Comparison of ENCODE assay signal across 31 cellular contexts in the genomic region with DNA sequence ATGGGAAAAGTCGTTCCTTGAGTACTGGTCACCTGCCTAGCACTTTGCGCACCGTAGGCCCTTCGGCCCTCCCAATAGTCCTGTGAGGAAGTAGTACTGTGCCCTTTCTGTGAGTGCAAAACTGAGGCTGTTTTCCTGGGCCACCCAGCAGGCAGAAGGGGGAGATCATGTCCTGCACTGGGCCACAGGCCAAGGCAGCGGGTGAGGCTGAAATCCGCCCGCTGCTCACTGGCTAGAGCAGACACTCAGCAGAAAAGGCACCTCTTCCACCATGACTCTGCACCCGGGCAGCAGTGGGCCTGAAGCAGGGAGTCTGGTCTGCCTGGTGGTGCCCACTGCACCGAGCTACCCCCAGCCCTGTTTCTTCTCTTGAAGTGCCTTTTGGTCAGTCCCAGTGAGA. TPM values are rescaled to one million over a fixed set of nuclear protein-coding genes. Genes with fewer than 3 reads are reported as not detected.
DNase-seq lines count a peak whose midpoint lies in the region; ATAC-seq and TF ChIP-seq lines count a peak whose summit lies in the region.
"Had no signal": no experiment of that assay in that cellular context is flagged by ENCODE, and none has a peak within 500 bp of the region (broad histone marks: within the 10 kb centered on the region; RNA-seq: fewer than 3 reads in every experiment).

No MANE protein-coding gene starts in this region.

- no TSS peak for BruUV-seq in Calu3 (replicated peaks; lab: Mats Ljungman, UMichigan)

- peak in 62 of 76 experiments; percentile 8 to 71 (median 50) for DNase-seq in HUDEP-2 (lab: John Stamatoyannopoulos, UW; ENCODE audit: unreplicated experiment in 76 of 76)
- peak in 35 of 58 donors; percentile 2 to 60 (median 15) for DNase-seq in anterior cingulate cortex (lab: John Stamatoyannopoulos, UW)
- DNase-seq in left lobe of liver (ENCODE audit: low spot score) = no peak
- peak in 31 of 49 donors; percentile 2 to 60 (median 35) for DNase-seq in substantia nigra (lab: John Stamatoyannopoulos, UW)
- DNase-seq in SKM-1 (lab: John Stamatoyannopoulos, UW; ENCODE audit: unreplicated experiment) = no peak
- DNase-seq in Calu3 = no peak
- DNase-seq: activated CD4-positive, alpha-beta T cell treated with anti-CD3 and anti-CD28 coated beads, Interleukin-2, amount 10 ng/mL, durations not matched to agents 7 days and 5 days; activated naive CD4-positive, alpha-beta T cell treated with anti-CD3 and anti-CD28 coated beads for 36 hours; CD8-positive, alpha-beta memory T cell; DMS153; foreskin keratinocyte; immature natural killer cell; MV-4-11; NCI-H146; NCI-H510A; SK-N-SH; stimulated activated CD4-positive, alpha-beta T cell treated with anti-CD3 and anti-CD28 coated beads, Interleukin-1b, Interleukin-23, amount 100 ng/mL, for 48 hours; stimulated activated CD8-positive, alpha-beta memory T cell treated with anti-CD3 and anti-CD28 coated beads, Interleukin-4, amount 100 ng/mL, for 48 hours; WERI-Rb-1 had no signal

- H3K4me3 Mint-ChIP-seq in Calu3 (ENCODE audit: low read depth, unreplicated experiment) = no peak overlapping the region
- H3K4me3 Mint-ChIP-seq: activated CD4-positive, alpha-beta T cell treated with anti-CD3 and anti-CD28 coated beads, Interleukin-2, amount 10 ng/mL, durations not matched to agents 7 days and 5 days; activated naive CD4-positive, alpha-beta T cell treated with anti-CD3 and anti-CD28 coated beads for 36 hours; activated T-helper 1 cell treated with anti-CD3 and anti-CD28 coated beads, Interleukin-12 subunit alpha, Interleukin-12 subunit beta, Interleukin-2, Interleukin-4 antibody, amounts not matched to agents 30 ng/mL and 10 ng/mL and 1 ng/mL, durations not matched to agents 14 hours and 24 hours and 36 hours; CD8-positive, alpha-beta memory T cell; immature natural killer cell had no signal

- H3K27ac Mint-ChIP-seq in Calu3 (ENCODE audit: unreplicated experiment) = no peak overlapping the region
- H3K27ac Mint-ChIP-seq: activated CD4-positive, alpha-beta T cell treated with anti-CD3 and anti-CD28 coated beads, Interleukin-2, amount 10 ng/mL, durations not matched to agents 7 days and 5 days; activated naive CD4-positive, alpha-beta T cell treated with anti-CD3 and anti-CD28 coated beads for 36 hours; activated T-helper 1 cell treated with anti-CD3 and anti-CD28 coated beads, Interleukin-12 subunit alpha, Interleukin-12 subunit beta, Interleukin-2, Interleukin-4 antibody, amounts not matched to agents 30 ng/mL and 10 ng/mL and 1 ng/mL, durations not matched to agents 14 hours and 24 hours and 36 hours had no signal

- no peaks in the 10 kb centered on the region for H3K9me3 Mint-ChIP-seq in Calu3 (ENCODE audit: low read depth, unreplicated experiment)
- H3K9me3 Mint-ChIP-seq: activated CD4-positive, alpha-beta T cell treated with anti-CD3 and anti-CD28 coated beads, Interleukin-2, amount 10 ng/mL, durations not matched to agents 7 days and 5 days; activated naive CD4-positive, alpha-beta T cell treated with anti-CD3 and anti-CD28 coated beads for 36 hours; activated T-helper 1 cell treated with anti-CD3 and anti-CD28 coated beads, Interleukin-12 subunit alpha, Interleukin-12 subunit beta, Interleukin-2, Interleukin-4 antibody, amounts not matched to agents 30 ng/mL and 10 ng/mL and 1 ng/mL, durations not matched to agents 14 hours and 24 hours and 36 hours; CD8-positive, alpha-beta memory T cell; immature natural killer cell had no signal

- H3K27ac ChIP-seq in substantia nigra (ENCODE audit: low read depth, low read length, poor library complexity, severe bottlenecking) = peak overlapping the region; percentile 30
- H3K27ac ChIP-seq: esophagus muscularis mucosa, foreskin keratinocyte, hepatocyte, skin epidermis, upper lobe of left lung, WERI-Rb-1 had no signal

- intact Hi-C loops in Calu3 (cut with micrococcal nuclease; ENCODE audit: unreplicated experiment) = no loop called here

- no peaks in the 10 kb centered on the region for H3K4me1 Mint-ChIP-seq in Calu3 (ENCODE audit: low read depth, unreplicated experiment)

- H3K27me3 Mint-ChIP-seq in Calu3 (ENCODE audit: unreplicated experiment) = no peaks in the 10 kb centered on the region
- H3K27me3 Mint-ChIP-seq: activated CD4-positive, alpha-beta T cell treated with anti-CD3 and anti-CD28 coated beads, Interleukin-2, amount 10 ng/mL, durations not matched to agents 7 days and 5 days; CD8-positive, alpha-beta memory T cell had no signal

- TF ChIP-seq CTCF in Calu3 (IDR thresholded peaks at IDR 0.05; ENCODE audit: unreplicated experiment) = no peak

- ATAC-seq in left lobe of liver = peak; percentile 53
- ATAC-seq in GM21737 (IDR thresholded peaks at IDR 0.05; ENCODE audit: unreplicated experiment) = no peak
- ATAC-seq: foreskin keratinocyte had no signal

- peaks cover 53% of the 10 kb centered on the region for H3K36me3 Mint-ChIP-seq in Calu3 (ENCODE audit: insufficient read depth, unreplicated experiment)

- CTCF ChIA-PET in Calu3 (lab: Charles Lee) = no interaction called here

RNA-seq across cellular contexts. Expression of a gene that starts 20.2 kb away (rescaled TPM):
- total RNA-seq in left lobe of liver (14.9 TPM), Calu3 (2022) (71.1 and 71.7 TPM in 2 replicates)

RNA-seq across cellular contexts. Expression of a gene that starts 32.7 kb away (rescaled TPM):
- total RNA-seq in left lobe of liver (378 TPM), Calu3 (2022) (12.6 and 14.2 TPM in 2 replicates)

RNA-seq across cellular contexts. Expression of a gene that starts 51.4 kb away (rescaled TPM):
- total RNA-seq in left lobe of liver (not detected), Calu3 (2022) (not detected in 2 replicates)
- total RNA-seq: activated CD4-positive, alpha-beta T cell treated with anti-CD3 and anti-CD28 coated beads, Interleukin-2, amount 10 ng/mL, durations not matched to agents 7 days and 5 days; activated naive CD4-positive, alpha-beta T cell treated with anti-CD3 and anti-CD28 coated beads for 36 hours; activated T-helper 1 cell treated with anti-CD3 and anti-CD28 coated beads, Interleukin-12 subunit alpha, Interleukin-12 subunit beta, Interleukin-2, Interleukin-4 antibody, amounts not matched to agents 30 ng/mL and 10 ng/mL and 1 ng/mL, durations not matched to agents 14 hours and 24 hours and 36 hours; CD8-positive, alpha-beta memory T cell; esophagus muscularis mucosa; foreskin keratinocyte; H4; hepatocyte; LHCN-M2; mesenteric fat pad; OCI-LY7; renal cortical epithelial cell; T-helper 2 cell treated with Interferon-gamma antibody and Interleukin-4, amounts not matched to agents 100 ng/mL and 5 ng/mL, for 36 hours; upper lobe of left lung had no signal

Comparison
In these comparisons a context has a peak if more than half of its experiments do, and no peak if none do; other contexts are left out.
1. DNase-seq: peak in HUDEP-2 (62 of 76), anterior cingulate cortex (35 of 58) and substantia nigra (31 of 49); none in left lobe of liver (single experiment), SKM-1 (single experiment) and Calu3 (single experiment).
2. RNA of a gene that starts 32.7 kb away (total RNA-seq): 378 TPM in left lobe of liver (single experiment); 12.6 to 14.2 TPM in Calu3; every median in the first group is over 10 times any median in the second.